Comparison of ENCODE assay signal across 1 cellular context in genomic region chr9:106888992-106889631, GRCh38.
TF ChIP-seq lines count a peak whose summit lies in the region.

No MANE protein-coding gene starts in this region.

TF ChIP-seq in GM23338, 12 proteins besides CTCF, POLR2A, EP300 and RAD21 (continued from another document):
- TF ChIP-seq ZNF462 (CRISPR knock-in tag; IDR thresholded peaks at IDR 0.05) (no peak), REST (IDR thresholded peaks at IDR 0.05; ENCODE audit: unreplicated experiment) (no peak), ZNF331 (CRISPR knock-in tag; IDR thresholded peaks at IDR 0.05; ENCODE audit: low read depth) (no peak), EZH2 (IDR thresholded peaks at IDR 0.05; ENCODE audit: low read depth, unreplicated experiment) (no peak)
TF ChIP-seq in GM23338: peak in this region for 0.
